Comparison of ENCODE assay signal across 8 cellular contexts in the genomic region with DNA sequence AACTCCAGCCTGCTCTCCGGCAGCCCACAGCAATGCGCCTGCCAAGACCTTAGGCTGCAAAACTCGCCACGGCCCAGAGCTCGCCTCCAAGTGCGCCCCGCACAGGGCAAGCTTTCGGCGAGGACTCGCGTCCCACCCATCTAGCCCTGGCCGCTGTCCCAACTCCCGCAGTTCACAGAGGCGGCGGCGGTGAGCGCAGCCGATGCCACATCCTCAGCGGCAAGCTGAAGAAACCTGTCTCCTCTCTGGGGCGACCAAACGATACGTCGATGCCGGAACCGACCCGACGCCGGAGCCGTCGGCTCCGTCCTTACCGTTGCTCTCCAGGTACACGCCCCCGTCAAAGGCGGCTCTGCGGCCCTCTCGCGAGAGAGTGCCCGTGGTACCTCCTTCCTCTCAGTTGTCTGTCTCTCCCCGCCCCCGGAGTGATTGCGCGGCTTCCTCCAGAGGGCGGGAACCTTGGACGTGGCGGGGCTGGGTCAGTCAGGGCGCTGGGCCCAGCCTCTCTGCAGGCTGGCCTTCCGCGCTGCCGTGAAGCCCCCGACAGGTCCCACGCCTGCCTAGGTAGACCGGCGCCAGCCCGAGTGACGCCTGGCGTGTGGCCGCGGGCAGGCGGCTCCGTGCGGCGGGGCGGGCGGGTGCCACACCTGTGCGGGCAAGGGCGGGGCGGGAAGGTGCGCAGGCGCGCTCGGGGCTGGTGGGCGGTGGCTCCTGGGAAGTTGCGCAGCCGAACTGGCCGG. TPM values are rescaled to one million over a fixed set of nuclear protein-coding genes. Genes with fewer than 3 reads are reported as not detected.
DNase-seq lines count a peak whose midpoint lies in the region; ATAC-seq and TF ChIP-seq lines count a peak whose summit lies in the region.

No MANE protein-coding gene starts in this region.

- peak overlapping the region; percentile 87 for H3K4me3 Mint-ChIP-seq in activated T-cell treated with anti-CD3 and anti-CD28 coated beads, Interleukin-2, amount 50 U/mL, for 24 hours

- DNase-seq in DMS79 (lab: John Stamatoyannopoulos, UW), result peak; percentile 92
- DNase-seq in Jurkat, Clone E6-1 (ENCODE audit: low read depth, low spot score), result peak; percentile 94
- peak; percentile 54 for DNase-seq in OCI-M2 (lab: John Stamatoyannopoulos, UW; ENCODE audit: unreplicated experiment)
- DNase-seq in activated T-cell treated with anti-CD3 and anti-CD28 coated beads, Interleukin-2, amount 50 U/mL, for 24 hours, result peak; percentile 98
- DNase-seq in erythroblast (lab: John Stamatoyannopoulos, UW), result peak; percentile 95 to 96
- peak; percentile 86 to 91 for DNase-seq in stimulated activated CD8-positive, alpha-beta memory T cell treated with anti-CD3 and anti-CD28 coated beads, Interleukin-4, amount 100 ng/mL, for 4 hours (ENCODE audit: low read depth in 2 of 2, low spot score in 1 of 2)

- no peaks in the 10 kb centered on the region for H3K9me3 ChIP-seq in mucosa of rectum (ENCODE audit: control insufficient read depth in 2 of 2, low read length in 2 of 2)

- peaks cover 26 to 31% of the 10 kb centered on the region in 2 donors for H3K4me1 ChIP-seq in mucosa of rectum (ENCODE audit: control insufficient read depth in 2 of 2, insufficient read depth in 2 of 2, low read length in 2 of 2)

- TF ChIP-seq POLR2A in erythroblast (IDR thresholded peaks at IDR 0.05; ENCODE audit: low read length), result peak; percentile 95

- H3K4me3 ChIP-seq in Jurkat, Clone E6-1 (ENCODE audit: low read length), result peak overlapping the region; percentile 88
- peak overlapping the region; percentile 89 to 95 for H3K4me3 ChIP-seq in mucosa of rectum (ENCODE audit: low read length in 2 of 2)

- H3K36me3 ChIP-seq in mucosa of rectum (ENCODE audit: control insufficient read depth in 2 of 2, insufficient read depth in 2 of 2, low read length in 2 of 2), result no peaks in the 10 kb centered on the region

- peak overlapping the region; percentile 100 for H3K27ac ChIP-seq in mucosa of rectum (ENCODE audit: low read depth in 2 of 2, low read length in 2 of 2)

- ATAC-seq in GM21717 (IDR thresholded peaks at IDR 0.05; ENCODE audit: unreplicated experiment), result peak; percentile 90

- no peaks in the 10 kb centered on the region for H3K9me3 Mint-ChIP-seq in activated T-cell treated with anti-CD3 and anti-CD28 coated beads, Interleukin-2, amount 50 U/mL, for 24 hours

- peaks cover 18% of the 10 kb centered on the region for H3K36me3 Mint-ChIP-seq in activated T-cell treated with anti-CD3 and anti-CD28 coated beads, Interleukin-2, amount 50 U/mL, for 24 hours (ENCODE audit: low read depth)

- H3K4me1 Mint-ChIP-seq in activated T-cell treated with anti-CD3 and anti-CD28 coated beads, Interleukin-2, amount 50 U/mL, for 24 hours (ENCODE audit: low read depth), result peaks cover 57% of the 10 kb centered on the region

- no peaks in the 10 kb centered on the region for H3K27me3 Mint-ChIP-seq in activated T-cell treated with anti-CD3 and anti-CD28 coated beads, Interleukin-2, amount 50 U/mL, for 24 hours

- H3K27ac Mint-ChIP-seq in activated T-cell treated with anti-CD3 and anti-CD28 coated beads, Interleukin-2, amount 50 U/mL, for 24 hours, result peak overlapping the region; percentile 97

- peak overlapping the region; percentile 99 for H3K9ac ChIP-seq in mucosa of rectum (ENCODE audit: low read depth in 1 of 2, low read length in 2 of 2)

- no peaks in the 10 kb centered on the region for H3K27me3 ChIP-seq in mucosa of rectum (ENCODE audit: control insufficient read depth in 2 of 2, insufficient read depth in 2 of 2, low read length in 2 of 2)

RNA-seq across cellular contexts. Expression of a gene that starts 0.4 kb away (rescaled TPM):
- polyA plus RNA-seq in Jurkat, Clone E6-1 (2012; ENCODE audit: insufficient read depth, insufficient read length), result 4.8 TPM

Comparison
In these comparisons a context has a peak if more than half of its experiments do, and no peak if none do; other contexts are left out.
1. Peak in every context shown above with its lines: DNase-seq, ATAC-seq, H3K4me3 ChIP-seq and H3K27ac ChIP-seq.